38 cellular contexts compared by ENCODE assay signal in genomic region chr17:11285946-11286345, GRCh38. TPM values are rescaled to one million over a fixed set of nuclear protein-coding genes. Genes with fewer than 3 reads are reported as not detected.
"Had no signal": no experiment of that assay in that cellular context is flagged by ENCODE, and none has a peak within 500 bp of the region (broad histone marks: within the 10 kb centered on the region; RNA-seq: fewer than 3 reads in every experiment).

No MANE protein-coding gene starts in this region.

- H3K27me3 ChIP-seq: adrenal gland, body of pancreas, brain microvascular endothelial cell, breast epithelium had no signal

- H3K36me3 Mint-ChIP-seq: activated CD4-positive, alpha-beta memory T cell treated with anti-CD3 and anti-CD28 coated beads for 36 hours; activated naive CD4-positive, alpha-beta T cell treated with anti-CD3 and anti-CD28 coated beads, Interleukin-2, amount 50 U/mL, for 72 hours; activated naive CD8-positive, alpha-beta T cell treated with anti-CD3 and anti-CD28 coated beads for 36 hours had no signal

- H3K4me3 ChIP-seq: adrenal gland, body of pancreas, breast epithelium had no signal

- H3K27me3 Mint-ChIP-seq: activated B cell treated with CpG ODN at 0.5 μM for 24 hours; activated CD4-positive, alpha-beta memory T cell treated with anti-CD3 and anti-CD28 coated beads for 36 hours; activated CD4-positive, alpha-beta T cell treated with anti-CD3 and anti-CD28 coated beads, Interleukin-2, amount 10 ng/mL, durations not matched to agents 24 days and 14 days; activated CD8-positive, alpha-beta T cell treated with anti-CD3 and anti-CD28 coated beads for 36 hours; activated naive CD8-positive, alpha-beta T cell treated with anti-CD3 and anti-CD28 coated beads for 36 hours; activated T-helper 17 cell treated with anti-CD3 and anti-CD28 coated beads, Interleukin-2, amount 50 U/mL, for 72 hours had no signal

- FAIRE-seq: astrocyte, TTC549 had no signal

- H3K4me3 Mint-ChIP-seq: activated B cell treated with CpG ODN at 0.5 μM for 24 hours; activated CD4-positive, alpha-beta memory T cell treated with anti-CD3 and anti-CD28 coated beads for 36 hours; activated CD4-positive, alpha-beta T cell treated with anti-CD3 and anti-CD28 coated beads, Interleukin-2, amount 10 ng/mL, durations not matched to agents 24 days and 14 days; activated CD8-positive, alpha-beta T cell treated with anti-CD3 and anti-CD28 coated beads for 36 hours; activated naive CD4-positive, alpha-beta T cell treated with anti-CD3 and anti-CD28 coated beads for 36 hours; activated naive CD8-positive, alpha-beta T cell treated with anti-CD3 and anti-CD28 coated beads for 36 hours; activated T-cell treated with anti-CD3 and anti-CD28 coated beads, Interleukin-2, amount 50 U/mL, for 4 hours; activated T-cell treated with anti-CD3 and anti-CD28 coated beads, Interleukin-2, amount 50 U/mL, for 72 hours; activated T-helper 1 cell treated with anti-CD3 and anti-CD28 coated beads, Interleukin-12 subunit alpha, Interleukin-12 subunit beta, Interleukin-2, Interleukin-4 antibody, amounts not matched to agents 30 ng/mL and 10 ng/mL and 1 ng/mL, durations not matched to agents 14 hours and 24 hours and 36 hours; activated T-helper 17 cell treated with anti-CD3 and anti-CD28 coated beads, Interleukin-2, amount 50 U/mL, for 72 hours; T-helper 1 cell treated with Interleukin-12 subunit alpha and Interleukin-12 subunit beta and Interleukin-4 antibody, amounts not matched to agents 30 μg/mL and 1 μg/mL, for 36 hours; T-helper 2 cell treated with Interferon-gamma antibody and Interleukin-4, amounts not matched to agents 5 μg/mL and 100 μg/mL, for 36 hours had no signal

- H3K36me3 ChIP-seq: adrenal gland, brain microvascular endothelial cell, breast epithelium had no signal

- H3K9me3 ChIP-seq: adrenal gland, body of pancreas, breast epithelium had no signal

- H3K27ac Mint-ChIP-seq: activated B cell treated with CpG ODN at 0.5 μM for 24 hours; activated CD4-positive, alpha-beta memory T cell treated with anti-CD3 and anti-CD28 coated beads for 36 hours; activated CD4-positive, alpha-beta T cell treated with anti-CD3 and anti-CD28 coated beads, Interleukin-2, amount 10 ng/mL, durations not matched to agents 24 days and 14 days; activated CD8-positive, alpha-beta T cell treated with anti-CD3 and anti-CD28 coated beads for 36 hours; activated naive CD4-positive, alpha-beta T cell treated with anti-CD3 and anti-CD28 coated beads for 36 hours; activated naive CD4-positive, alpha-beta T cell treated with anti-CD3 and anti-CD28 coated beads, Interleukin-2, amount 50 U/mL, for 72 hours; activated naive CD8-positive, alpha-beta T cell treated with anti-CD3 and anti-CD28 coated beads for 36 hours; activated T-cell treated with anti-CD3 and anti-CD28 coated beads, Interleukin-2, amount 50 U/mL, for 72 hours; activated T-helper 1 cell treated with anti-CD3 and anti-CD28 coated beads, Interleukin-12 subunit alpha, Interleukin-12 subunit beta, Interleukin-2, Interleukin-4 antibody, amounts not matched to agents 30 ng/mL and 10 ng/mL and 1 ng/mL, durations not matched to agents 14 hours and 24 hours and 36 hours; activated T-helper 17 cell treated with anti-CD3 and anti-CD28 coated beads, Interleukin-2, amount 50 U/mL, for 72 hours; T-helper 1 cell treated with Interleukin-12 subunit alpha and Interleukin-12 subunit beta and Interleukin-4 antibody, amounts not matched to agents 30 μg/mL and 1 μg/mL, for 36 hours; T-helper 2 cell treated with Interferon-gamma antibody and Interleukin-4, amounts not matched to agents 5 μg/mL and 100 μg/mL, for 36 hours had no signal

- H3K9me3 Mint-ChIP-seq: activated CD4-positive, alpha-beta T cell treated with anti-CD3 and anti-CD28 coated beads, Interleukin-2, amount 10 ng/mL, durations not matched to agents 24 days and 14 days; activated T-helper 17 cell treated with anti-CD3 and anti-CD28 coated beads, Interleukin-2, amount 50 U/mL, for 72 hours; T-helper 1 cell treated with Interleukin-12 subunit alpha and Interleukin-12 subunit beta and Interleukin-4 antibody, amounts not matched to agents 30 μg/mL and 1 μg/mL, for 36 hours had no signal

- H3K4me1 Mint-ChIP-seq: activated B cell treated with CpG ODN at 0.5 μM for 24 hours; activated CD4-positive, alpha-beta T cell treated with anti-CD3 and anti-CD28 coated beads, Interleukin-2, amount 10 ng/mL, durations not matched to agents 24 days and 14 days; activated naive CD8-positive, alpha-beta T cell treated with anti-CD3 and anti-CD28 coated beads for 36 hours; activated T-helper 17 cell treated with anti-CD3 and anti-CD28 coated beads, Interleukin-2, amount 50 U/mL, for 72 hours had no signal

- H3K27ac ChIP-seq: adrenal gland, body of pancreas, brain microvascular endothelial cell, breast epithelium, VCaP had no signal

- H3K4me1 ChIP-seq: adrenal gland, body of pancreas, breast epithelium had no signal

- DNase-seq: activated B cell treated with CpG ODN at 0.5 μM for 24 hours; activated CD4-positive, alpha-beta memory T cell treated with anti-CD3 and anti-CD28 coated beads for 36 hours; activated CD4-positive, alpha-beta T cell treated with anti-CD3 and anti-CD28 coated beads for 4 hours; activated CD4-positive, alpha-beta T cell treated with anti-CD3 and anti-CD28 coated beads, Interleukin-2, amount 10 ng/mL, durations not matched to agents 24 days and 14 days; activated CD4-positive, alpha-beta T cell treated with anti-CD3 and anti-CD28 coated beads, Interleukin-2, amount 50 U/mL, for 1 hour; activated CD4-positive, alpha-beta T cell treated with anti-CD3 and anti-CD28 coated beads, Interleukin-2, amount 50 U/mL, for 4 hours; activated CD4-positive, CD25-positive, alpha-beta regulatory T cell treated with anti-CD3 and anti-CD28 coated beads, Interleukin-2, amount 50 U/mL, for 72 hours; activated CD8-positive, alpha-beta memory T cell treated with anti-CD3 and anti-CD28 coated beads, Interleukin-2, amount 50 U/mL, for 4 hours; activated CD8-positive, alpha-beta T cell treated with anti-CD3 and anti-CD28 coated beads for 36 hours; activated effector memory CD4-positive, alpha-beta T cell treated with anti-CD3 and anti-CD28 coated beads, Interleukin-2, amount 50 U/mL, for 16 hours; activated gamma-delta T cell treated with Interleukin-2 at 50 U/mL for 16 hours; activated naive CD4-positive, alpha-beta T cell; activated naive CD4-positive, alpha-beta T cell treated with anti-CD3 and anti-CD28 coated beads for 36 hours; activated naive CD4-positive, alpha-beta T cell treated with anti-CD3 and anti-CD28 coated beads, Interleukin-2, amount 50 U/mL, for 16 hours; activated naive CD8-positive, alpha-beta T cell treated with anti-CD3 and anti-CD28 coated beads for 36 hours; activated T-cell treated with anti-CD3 and anti-CD28 coated beads for 4 hours; activated T-cell treated with anti-CD3 and anti-CD28 coated beads, Interleukin-2, amount 50 U/mL, for 1 hour; activated T-cell treated with anti-CD3 and anti-CD28 coated beads, Interleukin-2, amount 50 U/mL, for 4 hours; activated T-cell treated with anti-CD3 and anti-CD28 coated beads, Interleukin-2, amount 50 U/mL, for 72 hours; adrenal gland; amniotic stem cell; aorta; body of pancreas; brain microvascular endothelial cell; central memory CD4-positive, alpha-beta T cell; T-helper 1 cell; T-helper 2 cell; T-helper 9 cell had no signal

RNA-seq across cellular contexts. Expression of gene SHISA6, which starts 44.9 kb away (rescaled TPM):
- total RNA-seq: activated B cell treated with CpG ODN at 0.5 μM for 24 hours; activated CD4-positive, alpha-beta memory T cell treated with anti-CD3 and anti-CD28 coated beads for 36 hours; activated CD4-positive, alpha-beta T cell treated with anti-CD3 and anti-CD28 coated beads, Interleukin-2, amount 10 ng/mL, durations not matched to agents 24 days and 14 days; activated CD8-positive, alpha-beta memory T cell treated with anti-CD3 and anti-CD28 coated beads for 36 hours; activated CD8-positive, alpha-beta T cell treated with anti-CD3 and anti-CD28 coated beads for 36 hours; activated naive CD4-positive, alpha-beta T cell treated with anti-CD3 and anti-CD28 coated beads for 36 hours; activated naive CD4-positive, alpha-beta T cell treated with anti-CD3 and anti-CD28 coated beads, Interleukin-2, amount 50 U/mL, for 72 hours; activated naive CD8-positive, alpha-beta T cell treated with anti-CD3 and anti-CD28 coated beads for 36 hours; activated T-cell treated with anti-CD3 and anti-CD28 coated beads, Interleukin-2, amount 50 U/mL, for 4 hours; activated T-cell treated with anti-CD3 and anti-CD28 coated beads, Interleukin-2, amount 50 U/mL, for 72 hours; activated T-helper 1 cell treated with anti-CD3 and anti-CD28 coated beads, Interleukin-12 subunit alpha, Interleukin-12 subunit beta, Interleukin-2, Interleukin-4 antibody, amounts not matched to agents 30 ng/mL and 10 ng/mL and 1 ng/mL, durations not matched to agents 14 hours and 24 hours and 36 hours; activated T-helper 17 cell treated with anti-CD3 and anti-CD28 coated beads, Interleukin-2, amount 50 U/mL, for 72 hours; astrocyte had no signal
- polyA plus RNA-seq: aorta had no signal
